1 cellular context compared by ENCODE assay signal in the genomic region with DNA sequence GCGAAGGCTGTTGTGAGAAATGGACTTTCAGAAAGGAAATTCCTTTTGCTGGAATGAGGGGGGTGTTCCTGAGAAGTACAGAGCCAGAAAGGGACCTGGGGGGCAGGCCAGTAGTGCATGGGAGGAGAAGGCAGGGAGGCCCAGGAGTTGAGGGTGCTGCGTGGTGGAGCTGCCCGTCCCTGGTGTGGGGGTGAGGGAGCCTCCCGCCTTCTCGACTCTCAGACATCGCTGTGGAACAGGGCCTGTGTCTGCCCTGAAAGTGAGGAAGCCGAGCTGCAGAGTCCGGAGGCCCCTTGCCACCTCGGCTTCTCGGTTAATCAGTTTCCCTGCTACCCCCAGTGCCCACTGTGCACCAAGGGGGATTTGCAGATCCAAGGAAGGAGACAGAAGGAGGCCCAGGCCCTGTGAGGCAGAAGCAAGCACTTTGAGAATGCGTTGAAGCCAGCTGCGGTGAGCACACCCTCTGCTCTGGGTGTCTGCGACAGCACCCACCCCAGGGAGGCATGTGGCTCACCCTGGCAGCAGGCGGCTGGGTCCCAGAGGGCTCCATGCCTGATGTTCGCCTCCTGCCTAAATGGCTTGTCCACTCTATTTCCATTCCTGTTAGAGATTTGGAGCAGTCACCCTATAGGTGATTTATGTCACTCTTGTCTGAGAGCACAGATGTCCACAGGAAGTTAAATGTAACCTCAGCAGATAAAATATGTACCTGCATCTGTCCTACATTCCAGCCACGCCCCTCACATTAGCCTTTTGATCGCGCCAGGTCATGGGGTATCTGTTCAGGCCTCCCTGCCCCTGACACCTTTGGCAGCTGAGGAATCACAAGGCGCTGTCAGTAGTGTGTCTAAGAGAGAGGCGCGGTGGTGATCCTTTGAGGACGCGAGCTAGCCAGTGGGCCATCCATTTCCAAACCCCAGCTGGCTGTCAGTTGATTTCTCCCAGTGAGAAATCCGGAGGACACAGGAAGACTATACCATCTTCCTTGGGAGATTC.
TF ChIP-seq lines count a peak whose summit lies in the region.

No MANE protein-coding gene starts in this region.

TF ChIP-seq in K562, 482 proteins besides CTCF, POLR2A, EP300 and RAD21 (continued from another document):
- TF ChIP-seq ZNF780A (CRISPR knock-in tag; IDR thresholded peaks at IDR 0.05): no peak
- no peak for TF ChIP-seq MCM5 (IDR thresholded peaks at IDR 0.05; ENCODE audit: low read depth)
- no peak for TF ChIP-seq LEF1 (IDR thresholded peaks at IDR 0.05)
- TF ChIP-seq KAT7 (CRISPR knock-in tag; IDR thresholded peaks at IDR 0.05; ENCODE audit: borderline replicate concordance): 0 out of 2 replicates have a peak, but pooled peaks have one; percentile 34
- no peak for TF ChIP-seq U2AF1 (optimal IDR thresholded peaks at IDR 0.05; ENCODE audit: low read depth, low read length)
- TF ChIP-seq ZNF561 (CRISPR knock-in tag; conservative IDR thresholded peaks at IDR 0.05): no peak
- TF ChIP-seq, protein P1, sequence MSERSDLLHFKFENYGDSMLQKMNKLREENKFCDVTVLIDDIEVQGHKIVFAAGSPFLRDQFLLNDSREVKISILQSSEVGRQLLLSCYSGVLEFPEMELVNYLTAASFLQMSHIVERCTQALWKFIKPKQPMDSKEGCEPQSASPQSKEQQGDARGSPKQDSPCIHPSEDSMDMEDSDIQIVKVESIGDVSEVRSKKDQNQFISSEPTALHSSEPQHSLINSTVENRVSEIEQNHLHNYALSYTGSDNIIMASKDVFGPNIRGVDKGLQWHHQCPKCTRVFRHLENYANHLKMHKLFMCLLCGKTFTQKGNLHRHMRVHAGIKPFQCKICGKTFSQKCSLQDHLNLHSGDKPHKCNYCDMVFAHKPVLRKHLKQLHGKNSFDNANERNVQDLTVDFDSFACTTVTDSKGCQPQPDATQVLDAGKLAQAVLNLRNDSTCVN (CRISPR knock-in tag; IDR thresholded peaks at IDR 0.05): no peak
- no peak for TF ChIP-seq MYBL2 (IDR thresholded peaks at IDR 0.05; ENCODE audit: low read depth)
- TF ChIP-seq MYBL2 (CRISPR knock-in tag; IDR thresholded peaks at IDR 0.05; ENCODE audit: borderline replicate concordance): no peak
